12 cellular contexts compared by ENCODE assay signal in the genomic region with DNA sequence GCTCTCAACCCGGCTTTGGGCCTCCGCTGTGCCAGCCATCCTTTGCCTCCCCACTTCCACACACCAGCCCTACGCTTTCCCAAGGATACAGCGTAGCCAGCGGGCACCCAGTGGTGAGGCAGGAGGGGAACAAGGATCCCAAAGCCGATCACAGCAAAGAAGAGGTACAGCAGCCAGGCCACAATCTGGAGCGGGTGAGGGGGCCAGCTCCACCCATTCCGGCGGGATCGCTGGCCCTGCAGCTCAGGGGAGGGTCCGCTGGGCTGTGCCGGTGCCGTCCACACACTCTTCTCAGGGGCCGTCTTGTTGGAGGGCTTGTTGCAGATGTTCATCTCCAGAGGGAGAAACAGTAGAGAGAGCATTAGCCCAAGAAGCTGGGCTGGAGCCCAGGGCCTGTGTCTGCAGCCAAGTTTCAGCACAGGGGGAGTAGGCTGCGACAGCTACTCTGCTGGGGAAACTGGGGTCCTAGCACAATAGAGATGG. TPM values are rescaled to one million over a fixed set of nuclear protein-coding genes. Genes with fewer than 3 reads are reported as not detected.
A peak's percentile ranks its signal among the peaks of the same experiment; 100 is the strongest.
DNase-seq lines count a peak whose midpoint lies in the region; ATAC-seq and TF ChIP-seq lines count a peak whose summit lies in the region.
"Had no signal": no experiment of that assay in that cellular context is flagged by ENCODE, and none has a peak within 500 bp of the region (broad histone marks: within the 10 kb centered on the region; RNA-seq: fewer than 3 reads in every experiment).

No MANE protein-coding gene starts in this region.

- H2BK5ac ChIP-seq in IMR-90 (ENCODE audit: low read depth, low read length, poor library complexity, severe bottlenecking) = peak overlapping the region; percentile 30

- H4K20me1 ChIP-seq in IMR-90 (ENCODE audit: insufficient read depth, low read length) = no peaks in the 10 kb centered on the region

- H3K56ac ChIP-seq in IMR-90 (ENCODE audit: extremely low read depth, insufficient read depth, low read length) = no peak overlapping the region

- H3K23ac ChIP-seq in IMR-90 (ENCODE audit: low read depth, low read length) = peak overlapping the region; percentile 31; the same call in 1 of the 2 replicates

- POLR2A ChIA-PET in IMR-90 (lab: Charles Lee; ENCODE audit: unreplicated experiment) = no interaction called here

- H3K36me3 ChIP-seq in IMR-90 (ENCODE audit: control insufficient read depth, insufficient read depth, low read length) = no peaks in the 10 kb centered on the region
- H3K36me3 ChIP-seq in subcutaneous abdominal adipose tissue (ENCODE audit: control insufficient read depth in 5 of 5, insufficient read depth in 5 of 5, low read length in 5 of 5) = peaks cover 0 to 4% (median 0%) of the 10 kb centered on the region in 5 donors

- H3K79me1 ChIP-seq in IMR-90 (ENCODE audit: low read depth in 1 of 2, low read length in 2 of 2) = peaks cover 0 to 10% of the 10 kb centered on the region in 2 experiments; a peak in 2 of 4 replicates

- TF ChIP-seq POLR2A in IMR-90 (IDR thresholded peaks at IDR 0.05; ENCODE audit: low read depth, low read length) = no peak

- no peak for DNase-seq in IMR-90
- no peak for DNase-seq in dorsolateral prefrontal cortex
- no peak for DNase-seq in midbrain (lab: John Stamatoyannopoulos, UW)
- DNase-seq in cortex of kidney (lab: John Stamatoyannopoulos, UW) = no peak
- no peak for DNase-seq in MV-4-11 (lab: John Stamatoyannopoulos, UW)
- DNase-seq: activated T-cell treated with anti-CD3 and anti-CD28 coated beads, Interleukin-2, amount 50 U/mL, for 1 hour had no signal

- TF ChIP-seq CTCF in IMR-90 (conservative IDR thresholded peaks at IDR 0.05; ENCODE audit: low read depth, low read length) = no peak
- TF ChIP-seq CTCF in dorsolateral prefrontal cortex (IDR thresholded peaks at IDR 0.05 in 54 of 56, conservative IDR thresholded peaks at IDR 0.05 in 2 of 56; ENCODE audit: low read depth in 1 of 56, partially characterized antibody in 56 of 56) = no peak

- H2BK15ac ChIP-seq in IMR-90 (ENCODE audit: low read depth, low read length) = peak overlapping the region; percentile 8; the same call in 1 of the 3 replicates

- H3K9me3 ChIP-seq in IMR-90 (ENCODE audit: control insufficient read depth, insufficient read depth, low read length) = no peaks in the 10 kb centered on the region
- no peaks in the 10 kb centered on the region for H3K9me3 ChIP-seq in subcutaneous abdominal adipose tissue (ENCODE audit: control insufficient read depth in 5 of 5, low read length in 5 of 5)

- intact Hi-C loops in IMR-90 (cut with micrococcal nuclease) (no loop called here), dorsolateral prefrontal cortex (cut with DNase I) (no loop called here)

- in situ Hi-C loops in IMR-90 (cut with MboI; ENCODE audit: low sequenced_read_pairs) = no loop called here

- H3K4me2 ChIP-seq in IMR-90 (ENCODE audit: low read depth, low read length) = no peak overlapping the region; the same call in 1 of the 2 replicates
- H3K4me2 ChIP-seq: KMS-11 had no signal

- peak overlapping the region; percentile 74 for H2AFZ ChIP-seq in IMR-90 (replicated peaks; ENCODE audit: low read length, poor library complexity)

- dilution Hi-C loops in IMR-90 (cut with HindIII; ENCODE audit: low sequenced_read_pairs, unreplicated experiment) = no loop called here

- ATAC-seq in IMR-90 (ENCODE audit: low read depth) = peak; percentile 56
- ATAC-seq in GM19452 (IDR thresholded peaks at IDR 0.05; ENCODE audit: unreplicated experiment) = no peak
- ATAC-seq: left lobe of liver had no signal

- BruUV-seq in IMR-90 (replicated peaks; lab: Mats Ljungman, UMichigan) = no TSS peak

- H2BK120ac ChIP-seq in IMR-90 (ENCODE audit: low read depth, low read length) = peak overlapping the region; percentile 56; the same call in 1 of the 2 replicates

- H3K9me1 ChIP-seq in IMR-90 (ENCODE audit: insufficient read depth, low read length) = peaks cover 12% of the 10 kb centered on the region

- peak overlapping the region in 1 of 2 experiments; percentile 34; a peak in 2 of 4 replicates for H4K8ac ChIP-seq in IMR-90 (ENCODE audit: low read depth in 2 of 2, low read length in 2 of 2)

- H4K91ac ChIP-seq in IMR-90 (ENCODE audit: insufficient read depth, low read depth, low read length) = peak overlapping the region; percentile 30; the same call in 1 of the 2 replicates

- no peaks in the 10 kb centered on the region for H3K27me3 ChIP-seq in IMR-90 (ENCODE audit: control insufficient read depth, insufficient read depth, low read length)
- H3K27me3 ChIP-seq in dorsolateral prefrontal cortex = no peaks in the 10 kb centered on the region
- no peaks in the 10 kb centered on the region for H3K27me3 ChIP-seq in layer of hippocampus (ENCODE audit: control insufficient read depth, insufficient read depth, low read length)
- H3K27me3 ChIP-seq in subcutaneous abdominal adipose tissue (ENCODE audit: control insufficient read depth in 5 of 5, insufficient read depth in 4 of 5, low read length in 5 of 5) = no peaks in the 10 kb centered on the region

- peaks cover 17% of the 10 kb centered on the region for H3K4me1 ChIP-seq in IMR-90 (ENCODE audit: control insufficient read depth, insufficient read depth, low read length)
- peaks cover 0 to 31% (median 21%) of the 10 kb centered on the region in 5 donors for H3K4me1 ChIP-seq in subcutaneous abdominal adipose tissue (ENCODE audit: control insufficient read depth in 5 of 5, insufficient read depth in 5 of 5, low read length in 5 of 5)

- peak overlapping the region; percentile 50; the same call in 1 of the 2 replicates for H3K18ac ChIP-seq in IMR-90 (ENCODE audit: low read depth, low read length)

- H2AK9ac ChIP-seq in IMR-90 (replicated peaks; ENCODE audit: low read depth, low read length, poor library complexity) = peak overlapping the region; percentile 59

- peak overlapping the region; percentile 42 for H3K27ac ChIP-seq in IMR-90 (ENCODE audit: insufficient read depth, low read length)
- peak overlapping the region in 49 of 59 donors; percentile 13 to 81 (median 61) for H3K27ac ChIP-seq in dorsolateral prefrontal cortex
- H3K27ac ChIP-seq in layer of hippocampus (ENCODE audit: low read depth, low read length) = peak overlapping the region; percentile 57
- peak overlapping the region; percentile 55 for H3K27ac ChIP-seq in subcutaneous abdominal adipose tissue (ENCODE audit: low read depth, low read length)
- H3K27ac ChIP-seq: KMS-11 had no signal

- no peak overlapping the region for H3K4me3 ChIP-seq in IMR-90 (ENCODE audit: insufficient read depth, low read depth, low read length)
- no peak overlapping the region for H3K4me3 ChIP-seq in dorsolateral prefrontal cortex
- no peak overlapping the region for H3K4me3 ChIP-seq in subcutaneous abdominal adipose tissue (ENCODE audit: low read depth in 1 of 5, low read length in 5 of 5)

- TF ChIP-seq RAD21 in IMR-90 (IDR thresholded peaks at IDR 0.05; ENCODE audit: low read length) = no peak

- H3K4ac ChIP-seq in IMR-90 (ENCODE audit: low read depth, low read length) = peak overlapping the region; percentile 66

- WGBS in IMR-90 (ENCODE audit: extremely low coverage in 2 of 2, insufficient read length in 1 of 2), 2 experiments = 47% methylated on average over 6 of the region's 15 CpGs; no CpG with 5 or more reads in 1 of the 2 experiments

- H3K9ac ChIP-seq in IMR-90 (ENCODE audit: low read depth, low read length) (peak overlapping the region; percentile 12; the same call in 1 of the 2 replicates), subcutaneous abdominal adipose tissue (ENCODE audit: low read length in 5 of 5) (peak overlapping the region in 2 of 5 donors; percentile 5 to 51)
- H3K9ac ChIP-seq: KMS-11 had no signal

- CTCF ChIA-PET in IMR-90 (lab: Yijun Ruan, JAX) = interaction anchor here (0.9 to 1.8 kb wide), 2 partner anchors 22 to 60 kb away, joined by 3 to 5 read pairs; no protein-coding TSS in a partner anchor

- 0 out of 2 replicates have a peak overlapping the region, but pooled peaks have one; percentile 18 for H3K14ac ChIP-seq in IMR-90 (replicated peaks; ENCODE audit: low read depth, low read length)

- peak overlapping the region; percentile 12; the same call in 1 of the 2 replicates for H2BK20ac ChIP-seq in IMR-90 (ENCODE audit: low read depth, low read length)

- H4K5ac ChIP-seq in IMR-90 (ENCODE audit: low read depth, low read length) = peak overlapping the region; percentile 15

- H2AK5ac ChIP-seq in IMR-90 (ENCODE audit: low read depth, low read length) = peak overlapping the region; percentile 72

TF ChIP-seq in IMR-90, 13 proteins besides CTCF, POLR2A, EP300 and RAD21 (continues in another document):
- no peak for TF ChIP-seq RFX5 (IDR thresholded peaks at IDR 0.05; ENCODE audit: low read depth, low read length)
- TF ChIP-seq, protein P1, sequence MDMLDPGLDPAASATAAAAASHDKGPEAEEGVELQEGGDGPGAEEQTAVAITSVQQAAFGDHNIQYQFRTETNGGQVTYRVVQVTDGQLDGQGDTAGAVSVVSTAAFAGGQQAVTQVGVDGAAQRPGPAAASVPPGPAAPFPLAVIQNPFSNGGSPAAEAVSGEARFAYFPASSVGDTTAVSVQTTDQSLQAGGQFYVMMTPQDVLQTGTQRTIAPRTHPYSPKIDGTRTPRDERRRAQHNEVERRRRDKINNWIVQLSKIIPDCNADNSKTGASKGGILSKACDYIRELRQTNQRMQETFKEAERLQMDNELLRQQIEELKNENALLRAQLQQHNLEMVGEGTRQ (IDR thresholded peaks at IDR 0.05; ENCODE audit: low read depth, low read length) = no peak

RNA-seq across cellular contexts. Expression of a gene that starts 10.1 kb away (rescaled TPM):
- total RNA-seq in IMR-90 (2012; rRNA removed) (1.7 and 2.0 TPM in 2 replicates), dorsolateral prefrontal cortex (10 to 100 TPM in 81 of 120 experiments, 1 to 10 TPM in 39; 5.3 to 22.6 (median 11.7) TPM)
- polyA plus RNA-seq in IMR-90 (2012; rRNA removed) = 5.9 and 6.1 TPM in 2 replicates
- polyA plus RNA-seq in IMR-90 (2012; cell fraction: cytosol; rRNA removed) = 4.2 and 9.4 TPM in 2 replicates
- polyA plus RNA-seq in IMR-90 (2012; cell fraction: nucleus; rRNA removed; ENCODE audit: low replicate concordance) = 16.9 and 38.6 TPM in 2 replicates

RNA-seq across cellular contexts. Expression of a gene that starts 12.9 kb away (rescaled TPM):
- total RNA-seq in IMR-90 (2012; rRNA removed) (0.54 and 0.56 TPM in 2 replicates), dorsolateral prefrontal cortex (100 to 1,000 TPM in 32 of 120 experiments, 10 to 100 TPM in 88; 25.3 to 256 (median 73.1) TPM)
- 2.2 and 2.4 TPM in 2 replicates for polyA plus RNA-seq in IMR-90 (2012; rRNA removed)
- polyA plus RNA-seq in IMR-90 (2012; cell fraction: cytosol; rRNA removed) = 2.0 and 3.4 TPM in 2 replicates
- polyA plus RNA-seq in IMR-90 (2012; cell fraction: nucleus; rRNA removed; ENCODE audit: low replicate concordance) = 1.8 and 2.4 TPM in 2 replicates

RNA-seq across cellular contexts. Expression of a gene that starts 24.8 kb away (rescaled TPM):
- total RNA-seq in IMR-90 (2012; rRNA removed) = not detected in 2 replicates
- polyA plus RNA-seq in IMR-90 (2012; rRNA removed) = 0.26 and 0.27 TPM in 2 replicates
- polyA plus RNA-seq in IMR-90 (2012; cell fraction: cytosol; rRNA removed) = 0.12 TPM in 1 of 2 replicates, not detected in the other
- 0.47 and 0.60 TPM in 2 replicates for polyA plus RNA-seq in IMR-90 (2012; cell fraction: nucleus; rRNA removed; ENCODE audit: low replicate concordance)
- 10 to 100 TPM in 24 of 120 experiments, 1 to 10 TPM in 89, under 1 TPM in 7; 0.58 to 24.5 (median 6.2) TPM for total RNA-seq in dorsolateral prefrontal cortex
- total RNA-seq: RPMI7951 had no signal

Comparison
In these comparisons a context has a peak if more than half of its experiments do, and no peak if none do; other contexts are left out.
1. RNA of a gene that starts 12.9 kb away (total RNA-seq): 25.3 to 256 TPM in dorsolateral prefrontal cortex; 0.54 to 0.56 TPM in IMR-90; every median in the first group is over 10 times any median in the second.
2. Peak in every context shown above with its lines, with median percentiles within 50 percentile points of each other: H3K27ac ChIP-seq.